13 cellular contexts compared by ENCODE assay signal in genomic region chr3:98545940-98546339, GRCh38. TPM values are rescaled to one million over a fixed set of nuclear protein-coding genes. Genes with fewer than 3 reads are reported as not detected.
DNase-seq lines count a peak whose midpoint lies in the region; ATAC-seq and TF ChIP-seq lines count a peak whose summit lies in the region.
"Had no signal": no experiment of that assay in that cellular context is flagged by ENCODE, and none has a peak within 500 bp of the region (broad histone marks: within the 10 kb centered on the region; RNA-seq: fewer than 3 reads in every experiment).

No MANE protein-coding gene starts in this region.

- WGBS in smooth muscle cell (ENCODE audit: low lambda C conversion rate): 91% methylated on average over 5 of the region's 5 CpGs
- WGBS in tibial nerve, 2 donors: 80 to 81% methylated on average over 5 of the region's 5 CpGs

- peak in 1 of 3 donors; percentile 82 for DNase-seq in CD4-positive, CD25-positive, alpha-beta regulatory T cell
- peak; percentile 65 for DNase-seq in OCI-M1 (lab: John Stamatoyannopoulos, UW)
- DNase-seq in smooth muscle cell (lab: John Stamatoyannopoulos, UW; ENCODE audit: unreplicated experiment): no peak
- DNase-seq in tibial nerve (ENCODE audit: low spot score in 2 of 2): no peak
- no peak for DNase-seq in sciatic nerve (ENCODE audit: low spot score)
- DNase-seq in NCI-H187 treated with DMSO at 0.1 percent for 48 hours (lab: John Stamatoyannopoulos, UW): no peak
- DNase-seq: MG63 had no signal

- no peaks in the 10 kb centered on the region for H3K36me3 ChIP-seq in CD4-positive, CD25-positive, alpha-beta regulatory T cell (ENCODE audit: control insufficient read depth, insufficient read depth, low read length)
- H3K36me3 ChIP-seq in smooth muscle cell (ENCODE audit: low read depth) (no peaks in the 10 kb centered on the region), tibial nerve (no peaks in the 10 kb centered on the region)
- H3K36me3 ChIP-seq: BLaER1 treated with 17β-estradiol and CSF1 and Interleukin-3, amounts not matched to agents 10 nM and 100 nM; HAP-1; MG63 had no signal

- H3K4me3 Mint-ChIP-seq in CD4-positive, CD25-positive, alpha-beta regulatory T cell: peak overlapping the region in 2 of 4 donors; percentile 36 to 66

- H3K36me3 Mint-ChIP-seq in CD4-positive, CD25-positive, alpha-beta regulatory T cell: peaks cover 9% of the 10 kb centered on the region

- TF ChIP-seq CTCF in smooth muscle cell (IDR thresholded peaks at IDR 0.05; ENCODE audit: borderline replicate concordance, insufficient read depth, poor library complexity, severe bottlenecking) (no peak), tibial nerve (IDR thresholded peaks at IDR 0.05) (no peak)

- peak overlapping the region; percentile 72 for H3K4me3 ChIP-seq in CD4-positive, CD25-positive, alpha-beta regulatory T cell (ENCODE audit: low read depth, low read length)
- H3K4me3 ChIP-seq in smooth muscle cell (no peak overlapping the region), tibial nerve (no peak overlapping the region)
- H3K4me3 ChIP-seq: BLaER1 treated with 17β-estradiol and CSF1 and Interleukin-3, amounts not matched to agents 10 nM and 100 nM; HAP-1; MG63 had no signal

- no peaks in the 10 kb centered on the region for H3K9me3 ChIP-seq in CD4-positive, CD25-positive, alpha-beta regulatory T cell (ENCODE audit: control insufficient read depth in 2 of 2, low read length in 2 of 2)
- H3K9me3 ChIP-seq in smooth muscle cell (replicated peaks; ENCODE audit: low read depth) (no peaks in the 10 kb centered on the region), tibial nerve (no peaks in the 10 kb centered on the region)
- H3K9me3 ChIP-seq: BLaER1 treated with 17β-estradiol and CSF1 and Interleukin-3, amounts not matched to agents 10 nM and 100 nM; HAP-1; MG63 had no signal

- TF ChIP-seq EP300 in tibial nerve (IDR thresholded peaks at IDR 0.05): no peak

- intact Hi-C loops in sciatic nerve (cut with DNase I): no loop called here

- peaks cover 6% of the 10 kb centered on the region for H3K4me1 ChIP-seq in CD4-positive, CD25-positive, alpha-beta regulatory T cell (ENCODE audit: control insufficient read depth, insufficient read depth, low read length, poor library complexity, severe bottlenecking)
- H3K4me1 ChIP-seq in smooth muscle cell (ENCODE audit: low read depth) (no peaks in the 10 kb centered on the region), tibial nerve (no peaks in the 10 kb centered on the region)
- H3K4me1 ChIP-seq: HAP-1 had no signal

- no peak overlapping the region for H3K4me2 ChIP-seq in smooth muscle cell
- H3K4me2 ChIP-seq: BLaER1 treated with 17β-estradiol and CSF1 and Interleukin-3, amounts not matched to agents 10 nM and 100 nM had no signal

- no peaks in the 10 kb centered on the region for H3K79me2 ChIP-seq in smooth muscle cell (ENCODE audit: low read depth)

- H3F3A ChIP-seq in smooth muscle cell (ENCODE audit: low read depth): no peaks in the 10 kb centered on the region

- no peak overlapping the region for H3K9ac ChIP-seq in smooth muscle cell (ENCODE audit: low read depth)
- H3K9ac ChIP-seq: BLaER1 treated with 17β-estradiol and CSF1 and Interleukin-3, amounts not matched to agents 10 nM and 100 nM had no signal

- H3K4me1 Mint-ChIP-seq in CD4-positive, CD25-positive, alpha-beta regulatory T cell: peaks cover 11 to 32% (median 17%) of the 10 kb centered on the region in 4 donors

- H3K9me3 Mint-ChIP-seq in CD4-positive, CD25-positive, alpha-beta regulatory T cell: peaks cover 0 to 2% (median 0%) of the 10 kb centered on the region in 7 donors

- peak overlapping the region; percentile 19 for H3K27ac ChIP-seq in CD4-positive, CD25-positive, alpha-beta regulatory T cell (ENCODE audit: insufficient read depth, low read length, poor library complexity, severe bottlenecking)
- H3K27ac ChIP-seq in smooth muscle cell (ENCODE audit: low read depth) (no peak overlapping the region), tibial nerve (no peak overlapping the region)
- H3K27ac ChIP-seq: BLaER1 treated with 17β-estradiol and CSF1 and Interleukin-3, amounts not matched to agents 10 nM and 100 nM had no signal

- H4K20me1 ChIP-seq in smooth muscle cell (ENCODE audit: low read depth): no peaks in the 10 kb centered on the region
- H4K20me1 ChIP-seq: BLaER1 treated with 17β-estradiol and CSF1 and Interleukin-3, amounts not matched to agents 10 nM and 100 nM had no signal

- no peak for ATAC-seq in CD4-positive, CD25-positive, alpha-beta regulatory T cell (ENCODE audit: low read depth in 2 of 2)
- ATAC-seq in GM18867 (IDR thresholded peaks at IDR 0.05; ENCODE audit: unreplicated experiment): peak; percentile 62
- peak; percentile 48 for ATAC-seq in HG02623 (IDR thresholded peaks at IDR 0.05; ENCODE audit: unreplicated experiment)
- ATAC-seq in sciatic nerve: no peak

- H3K27me3 Mint-ChIP-seq in CD4-positive, CD25-positive, alpha-beta regulatory T cell: peaks cover 14% of the 10 kb centered on the region

- no peak overlapping the region for H2AFZ ChIP-seq in smooth muscle cell (ENCODE audit: low read depth)

- H3K27ac Mint-ChIP-seq in CD4-positive, CD25-positive, alpha-beta regulatory T cell: no peak overlapping the region

- no peaks in the 10 kb centered on the region for H3K27me3 ChIP-seq in CD4-positive, CD25-positive, alpha-beta regulatory T cell (ENCODE audit: control insufficient read depth, insufficient read depth, low read length)
- no peaks in the 10 kb centered on the region for H3K27me3 ChIP-seq in smooth muscle cell (ENCODE audit: low read depth)
- no peaks in the 10 kb centered on the region for H3K27me3 ChIP-seq in tibial nerve
- H3K27me3 ChIP-seq: BLaER1 treated with 17β-estradiol and CSF1 and Interleukin-3, amounts not matched to agents 10 nM and 100 nM; MG63 had no signal

- TF ChIP-seq POLR2A in tibial nerve (IDR thresholded peaks at IDR 0.05): no peak

RNA-seq across cellular contexts. Expression of gene GPR15, which starts 14.2 kb away (rescaled TPM):
- total RNA-seq in CD4-positive, CD25-positive, alpha-beta regulatory T cell: 5.7 TPM
- 10 to 100 TPM in 2 of 4 donors, 1 to 10 TPM in 2; 8.6 to 72.4 (median 9.8) TPM for polyA plus RNA-seq in CD4-positive, CD25-positive, alpha-beta regulatory T cell
- total RNA-seq in smooth muscle cell (not detected in 2 replicates), tibial nerve (not detected), sciatic nerve (0.36 TPM)
- not detected in 2 replicates for polyA plus RNA-seq in smooth muscle cell
- total RNA-seq: renal cortical epithelial cell had no signal
- polyA plus RNA-seq: keratinocyte had no signal

RNA-seq across cellular contexts. Expression of gene CLDND1, which starts 23.2 kb away (rescaled TPM):
- total RNA-seq in CD4-positive, CD25-positive, alpha-beta regulatory T cell: 266 TPM
- 100 to 1,000 TPM; 193 to 320 (median 249) TPM for polyA plus RNA-seq in CD4-positive, CD25-positive, alpha-beta regulatory T cell
- total RNA-seq in smooth muscle cell: 161 and 179 TPM in 2 replicates
- 99.9 and 111 TPM in 2 replicates for polyA plus RNA-seq in smooth muscle cell
- 100 to 1,000 TPM; 106 to 191 (median 172) TPM for total RNA-seq in tibial nerve
- 185 TPM for total RNA-seq in sciatic nerve

RNA-seq across cellular contexts. Expression of gene CPOX, which starts 47.5 kb away (rescaled TPM):
- 22.8 TPM for total RNA-seq in CD4-positive, CD25-positive, alpha-beta regulatory T cell
- 1 to 10 TPM; 7.1 to 9.5 (median 7.2) TPM for polyA plus RNA-seq in CD4-positive, CD25-positive, alpha-beta regulatory T cell
- total RNA-seq in smooth muscle cell (42.8 and 44.8 TPM in 2 replicates), tibial nerve (10 to 100 TPM; 19.0 to 36.4 (median 23.4) TPM), sciatic nerve (16.9 TPM)
- polyA plus RNA-seq in smooth muscle cell: 19.3 and 25.8 TPM in 2 replicates

RNA-seq across cellular contexts. Expression of gene OR5K2, which starts 48.5 kb away (rescaled TPM):
- not detected for total RNA-seq in CD4-positive, CD25-positive, alpha-beta regulatory T cell
- not detected for polyA plus RNA-seq in CD4-positive, CD25-positive, alpha-beta regulatory T cell
- total RNA-seq in smooth muscle cell (not detected in 2 replicates), tibial nerve (not detected), sciatic nerve (not detected)
- not detected in 2 replicates for polyA plus RNA-seq in smooth muscle cell
- total RNA-seq: renal cortical epithelial cell had no signal
- polyA plus RNA-seq: keratinocyte had no signal

Comparison
In these comparisons a context has a peak if more than half of its experiments do, and no peak if none do; other contexts are left out.
1. ATAC-seq: peak in GM18867 (single experiment) and HG02623 (single experiment); none in CD4-positive, CD25-positive, alpha-beta regulatory T cell (0 of 2) and sciatic nerve (single experiment).